ENCODE assay signal across 2 cellular contexts in the genomic region with DNA sequence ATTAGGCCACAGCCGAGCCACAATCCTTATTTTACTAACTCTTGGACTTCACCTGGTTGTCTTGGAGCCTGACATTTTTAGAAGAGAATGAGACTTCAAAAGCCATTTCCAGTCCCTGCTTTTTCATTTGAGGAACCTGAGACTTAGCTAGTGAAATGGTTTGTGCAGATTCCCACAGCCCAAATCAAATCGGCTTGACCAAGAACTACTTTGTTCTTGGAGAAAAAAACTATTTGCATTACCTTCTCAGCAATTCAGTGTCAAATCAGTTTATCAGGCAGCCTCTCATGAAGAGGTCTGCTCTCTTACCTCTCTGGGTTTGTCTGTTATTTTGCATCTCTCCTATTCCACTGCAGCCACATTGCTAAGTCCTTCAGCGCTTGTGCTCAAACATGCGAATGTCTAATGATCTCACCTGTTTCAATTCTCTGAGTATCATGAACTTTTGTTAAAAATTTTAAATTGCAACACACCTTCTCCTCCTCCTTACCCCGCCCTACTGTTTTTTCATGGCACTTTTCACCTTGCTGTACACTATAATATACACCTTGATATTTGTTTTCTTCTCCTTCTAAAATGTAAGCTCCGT.
TF ChIP-seq lines count a peak whose summit lies in the region.

No MANE protein-coding gene starts in this region.

TF ChIP-seq in HEK293, 187 proteins besides CTCF, POLR2A, EP300 and RAD21:
- TF ChIP-seq ZNF596 (tag by site-specific recombination; IDR thresholded peaks at IDR 0.05) (no peak), MZF1 (tag by site-specific recombination; IDR thresholded peaks at IDR 0.05; ENCODE audit: borderline replicate concordance) (no peak), ZNF416 (tag by site-specific recombination; IDR thresholded peaks at IDR 0.05) (no peak), ZNF184 (tag by site-specific recombination; IDR thresholded peaks at IDR 0.05) (peak; percentile 9; the same call in 1 of the 2 replicates), BCL11A (tag by site-specific recombination; IDR thresholded peaks at IDR 0.05; ENCODE audit: low read depth) (no peak), TRIM28 (IDR thresholded peaks at IDR 0.05; ENCODE audit: borderline replicate concordance, low read length) (0 out of 2 replicates have a peak, but pooled peaks have one; percentile 29)

TF ChIP-seq in HepG2, 621 proteins besides CTCF, POLR2A, EP300 and RAD21:
- TF ChIP-seq ZSCAN9 (CRISPR knock-in tag; IDR thresholded peaks at IDR 0.05; ENCODE audit: borderline replicate concordance): peak; percentile 8; the same call in 1 of the 2 replicates
- TF ChIP-seq SP2 (CRISPR knock-in tag; IDR thresholded peaks at IDR 0.05): no peak
- TF ChIP-seq, protein P1, sequence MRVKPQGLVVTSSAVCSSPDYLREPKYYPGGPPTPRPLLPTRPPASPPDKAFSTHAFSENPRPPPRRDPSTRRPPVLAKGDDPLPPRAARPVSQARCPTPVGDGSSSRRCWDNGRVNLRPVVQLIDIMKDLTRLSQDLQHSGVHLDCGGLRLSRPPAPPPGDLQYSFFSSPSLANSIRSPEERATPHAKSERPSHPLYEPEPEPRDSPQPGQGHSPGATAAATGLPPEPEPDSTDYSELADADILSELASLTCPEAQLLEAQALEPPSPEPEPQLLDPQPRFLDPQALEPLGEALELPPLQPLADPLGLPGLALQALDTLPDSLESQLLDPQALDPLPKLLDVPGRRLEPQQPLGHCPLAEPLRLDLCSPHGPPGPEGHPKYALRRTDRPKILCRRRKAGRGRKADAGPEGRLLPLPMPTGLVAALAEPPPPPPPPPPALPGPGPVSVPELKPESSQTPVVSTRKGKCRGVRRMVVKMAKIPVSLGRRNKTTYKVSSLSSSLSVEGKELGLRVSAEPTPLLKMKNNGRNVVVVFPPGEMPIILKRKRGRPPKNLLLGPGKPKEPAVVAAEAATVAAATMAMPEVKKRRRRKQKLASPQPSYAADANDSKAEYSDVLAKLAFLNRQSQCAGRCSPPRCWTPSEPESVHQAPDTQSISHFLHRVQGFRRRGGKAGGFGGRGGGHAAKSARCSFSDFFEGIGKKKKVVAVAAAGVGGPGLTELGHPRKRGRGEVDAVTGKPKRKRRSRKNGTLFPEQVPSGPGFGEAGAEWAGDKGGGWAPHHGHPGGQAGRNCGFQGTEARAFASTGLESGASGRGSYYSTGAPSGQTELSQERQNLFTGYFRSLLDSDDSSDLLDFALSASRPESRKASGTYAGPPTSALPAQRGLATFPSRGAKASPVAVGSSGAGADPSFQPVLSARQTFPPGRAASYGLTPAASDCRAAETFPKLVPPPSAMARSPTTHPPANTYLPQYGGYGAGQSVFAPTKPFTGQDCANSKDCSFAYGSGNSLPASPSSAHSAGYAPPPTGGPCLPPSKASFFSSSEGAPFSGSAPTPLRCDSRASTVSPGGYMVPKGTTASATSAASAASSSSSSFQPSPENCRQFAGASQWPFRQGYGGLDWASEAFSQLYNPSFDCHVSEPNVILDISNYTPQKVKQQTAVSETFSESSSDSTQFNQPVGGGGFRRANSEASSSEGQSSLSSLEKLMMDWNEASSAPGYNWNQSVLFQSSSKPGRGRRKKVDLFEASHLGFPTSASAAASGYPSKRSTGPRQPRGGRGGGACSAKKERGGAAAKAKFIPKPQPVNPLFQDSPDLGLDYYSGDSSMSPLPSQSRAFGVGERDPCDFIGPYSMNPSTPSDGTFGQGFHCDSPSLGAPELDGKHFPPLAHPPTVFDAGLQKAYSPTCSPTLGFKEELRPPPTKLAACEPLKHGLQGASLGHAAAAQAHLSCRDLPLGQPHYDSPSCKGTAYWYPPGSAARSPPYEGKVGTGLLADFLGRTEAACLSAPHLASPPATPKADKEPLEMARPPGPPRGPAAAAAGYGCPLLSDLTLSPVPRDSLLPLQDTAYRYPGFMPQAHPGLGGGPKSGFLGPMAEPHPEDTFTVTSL (CRISPR knock-in tag; IDR thresholded peaks at IDR 0.05; ENCODE audit: borderline replicate concordance): 0 out of 2 replicates have a peak, but pooled peaks have one; percentile 3
- 0 out of 2 replicates have a peak, but pooled peaks have one; percentile 62 for TF ChIP-seq SMAD3 (CRISPR knock-in tag; IDR thresholded peaks at IDR 0.05)
- TF ChIP-seq, protein P2, sequence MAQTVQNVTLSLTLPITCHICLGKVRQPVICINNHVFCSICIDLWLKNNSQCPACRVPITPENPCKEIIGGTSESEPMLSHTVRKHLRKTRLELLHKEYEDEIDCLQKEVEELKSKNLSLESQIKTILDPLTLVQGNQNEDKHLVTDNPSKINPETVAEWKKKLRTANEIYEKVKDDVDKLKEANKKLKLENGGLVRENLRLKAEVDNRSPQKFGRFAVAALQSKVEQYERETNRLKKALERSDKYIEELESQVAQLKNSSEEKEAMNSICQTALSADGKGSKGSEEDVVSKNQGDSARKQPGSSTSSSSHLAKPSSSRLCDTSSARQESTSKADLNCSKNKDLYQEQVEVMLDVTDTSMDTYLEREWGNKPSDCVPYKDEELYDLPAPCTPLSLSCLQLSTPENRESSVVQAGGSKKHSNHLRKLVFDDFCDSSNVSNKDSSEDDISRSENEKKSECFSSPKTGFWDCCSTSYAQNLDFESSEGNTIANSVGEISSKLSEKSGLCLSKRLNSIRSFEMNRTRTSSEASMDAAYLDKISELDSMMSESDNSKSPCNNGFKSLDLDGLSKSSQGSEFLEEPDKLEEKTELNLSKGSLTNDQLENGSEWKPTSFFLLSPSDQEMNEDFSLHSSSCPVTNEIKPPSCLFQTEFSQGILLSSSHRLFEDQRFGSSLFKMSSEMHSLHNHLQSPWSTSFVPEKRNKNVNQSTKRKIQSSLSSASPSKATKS (CRISPR knock-in tag; IDR thresholded peaks at IDR 0.05): 0 out of 2 replicates have a peak, but pooled peaks have one; percentile 86
- TF ChIP-seq, protein P3, sequence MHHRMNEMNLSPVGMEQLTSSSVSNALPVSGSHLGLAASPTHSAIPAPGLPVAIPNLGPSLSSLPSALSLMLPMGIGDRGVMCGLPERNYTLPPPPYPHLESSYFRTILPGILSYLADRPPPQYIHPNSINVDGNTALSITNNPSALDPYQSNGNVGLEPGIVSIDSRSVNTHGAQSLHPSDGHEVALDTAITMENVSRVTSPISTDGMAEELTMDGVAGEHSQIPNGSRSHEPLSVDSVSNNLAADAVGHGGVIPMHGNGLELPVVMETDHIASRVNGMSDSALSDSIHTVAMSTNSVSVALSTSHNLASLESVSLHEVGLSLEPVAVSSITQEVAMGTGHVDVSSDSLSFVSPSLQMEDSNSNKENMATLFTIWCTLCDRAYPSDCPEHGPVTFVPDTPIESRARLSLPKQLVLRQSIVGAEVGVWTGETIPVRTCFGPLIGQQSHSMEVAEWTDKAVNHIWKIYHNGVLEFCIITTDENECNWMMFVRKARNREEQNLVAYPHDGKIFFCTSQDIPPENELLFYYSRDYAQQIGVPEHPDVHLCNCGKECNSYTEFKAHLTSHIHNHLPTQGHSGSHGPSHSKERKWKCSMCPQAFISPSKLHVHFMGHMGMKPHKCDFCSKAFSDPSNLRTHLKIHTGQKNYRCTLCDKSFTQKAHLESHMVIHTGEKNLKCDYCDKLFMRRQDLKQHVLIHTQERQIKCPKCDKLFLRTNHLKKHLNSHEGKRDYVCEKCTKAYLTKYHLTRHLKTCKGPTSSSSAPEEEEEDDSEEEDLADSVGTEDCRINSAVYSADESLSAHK (CRISPR knock-in tag; IDR thresholded peaks at IDR 0.05; ENCODE audit: borderline replicate concordance): 0 out of 2 replicates have a peak, but pooled peaks have one; percentile 13
- TF ChIP-seq, protein P4, sequence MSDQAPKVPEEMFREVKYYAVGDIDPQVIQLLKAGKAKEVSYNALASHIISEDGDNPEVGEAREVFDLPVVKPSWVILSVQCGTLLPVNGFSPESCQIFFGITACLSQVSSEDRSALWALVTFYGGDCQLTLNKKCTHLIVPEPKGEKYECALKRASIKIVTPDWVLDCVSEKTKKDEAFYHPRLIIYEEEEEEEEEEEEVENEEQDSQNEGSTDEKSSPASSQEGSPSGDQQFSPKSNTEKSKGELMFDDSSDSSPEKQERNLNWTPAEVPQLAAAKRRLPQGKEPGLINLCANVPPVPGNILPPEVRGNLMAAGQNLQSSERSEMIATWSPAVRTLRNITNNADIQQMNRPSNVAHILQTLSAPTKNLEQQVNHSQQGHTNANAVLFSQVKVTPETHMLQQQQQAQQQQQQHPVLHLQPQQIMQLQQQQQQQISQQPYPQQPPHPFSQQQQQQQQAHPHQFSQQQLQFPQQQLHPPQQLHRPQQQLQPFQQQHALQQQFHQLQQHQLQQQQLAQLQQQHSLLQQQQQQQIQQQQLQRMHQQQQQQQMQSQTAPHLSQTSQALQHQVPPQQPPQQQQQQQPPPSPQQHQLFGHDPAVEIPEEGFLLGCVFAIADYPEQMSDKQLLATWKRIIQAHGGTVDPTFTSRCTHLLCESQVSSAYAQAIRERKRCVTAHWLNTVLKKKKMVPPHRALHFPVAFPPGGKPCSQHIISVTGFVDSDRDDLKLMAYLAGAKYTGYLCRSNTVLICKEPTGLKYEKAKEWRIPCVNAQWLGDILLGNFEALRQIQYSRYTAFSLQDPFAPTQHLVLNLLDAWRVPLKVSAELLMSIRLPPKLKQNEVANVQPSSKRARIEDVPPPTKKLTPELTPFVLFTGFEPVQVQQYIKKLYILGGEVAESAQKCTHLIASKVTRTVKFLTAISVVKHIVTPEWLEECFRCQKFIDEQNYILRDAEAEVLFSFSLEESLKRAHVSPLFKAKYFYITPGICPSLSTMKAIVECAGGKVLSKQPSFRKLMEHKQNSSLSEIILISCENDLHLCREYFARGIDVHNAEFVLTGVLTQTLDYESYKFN (CRISPR knock-in tag; conservative IDR thresholded peaks at IDR 0.05): peak; percentile 46; the same call in 1 of the 2 replicates
- TF ChIP-seq NFIC (IDR thresholded peaks at IDR 0.05; ENCODE audit: low read length): 0 out of 2 replicates have a peak, but pooled peaks have one; percentile 53
- TF ChIP-seq SIX4 (CRISPR knock-in tag; IDR thresholded peaks at IDR 0.05): peak; percentile 6; the same call in 1 of the 2 replicates
- TF ChIP-seq TEAD2 (CRISPR knock-in tag; IDR thresholded peaks at IDR 0.05): no peak
- peak; percentile 7; the same call in 1 of the 2 replicates for TF ChIP-seq NFKBIZ (CRISPR knock-in tag; IDR thresholded peaks at IDR 0.05)
- peak; percentile 71; the same call in 1 of the 2 replicates for TF ChIP-seq CHD4 (IDR thresholded peaks at IDR 0.05; ENCODE audit: borderline replicate concordance, low read length)
- TF ChIP-seq ZNF24 (IDR thresholded peaks at IDR 0.05): 0 out of 2 replicates have a peak, but pooled peaks have one; percentile 21
- 0 out of 2 replicates have a peak, but pooled peaks have one; percentile 21 for TF ChIP-seq EHMT2 (IDR thresholded peaks at IDR 0.05; ENCODE audit: borderline replicate concordance, low read depth, low read length)
- TF ChIP-seq PAWR (CRISPR knock-in tag; IDR thresholded peaks at IDR 0.05; ENCODE audit: borderline replicate concordance): no peak
TF ChIP-seq in HepG2: peak in this region for 12.
